ENCODE assay signal across 24 cellular contexts in the genomic region with DNA sequence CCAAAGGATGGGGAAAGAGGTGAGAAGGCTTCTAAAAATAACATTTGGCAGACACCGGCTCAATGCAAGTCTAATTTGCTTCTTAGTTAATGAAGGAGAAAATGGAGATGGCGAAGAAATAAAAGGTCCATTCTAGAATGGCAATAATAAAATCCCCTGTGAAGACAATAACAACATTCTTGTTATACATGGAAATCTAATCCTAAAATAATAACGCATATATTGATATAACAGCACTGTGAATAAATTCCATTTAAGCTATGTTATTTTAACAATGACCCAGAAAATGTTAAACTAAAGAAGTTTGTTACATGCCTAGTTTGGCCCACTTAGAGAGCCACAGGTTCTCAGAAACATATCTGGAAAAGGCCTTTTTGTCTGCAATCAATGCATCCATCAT.
"Had no signal": no experiment of that assay in that cellular context is flagged by ENCODE, and none has a peak within 500 bp of the region (broad histone marks: within the 10 kb centered on the region; RNA-seq: fewer than 3 reads in every experiment).

No MANE protein-coding gene starts in this region.

- DNase-seq: activated CD4-positive, alpha-beta T cell treated with anti-CD3 and anti-CD28 coated beads for 4 hours; activated CD8-positive, alpha-beta memory T cell treated with anti-CD3 and anti-CD28 coated beads, Interleukin-2, amount 50 U/mL, for 4 hours; activated CD8-positive, alpha-beta T cell treated with anti-CD3 and anti-CD28 coated beads for 36 hours; activated naive CD8-positive, alpha-beta T cell treated with anti-CD3 and anti-CD28 coated beads, Interleukin-2, amount 50 U/mL, for 24 hours; activated T-cell treated with anti-CD3 and anti-CD28 coated beads, Interleukin-2, amount 50 U/mL, for 72 hours; amniotic stem cell; brain microvascular endothelial cell; KG1; NCI-H1048; NCI-H1930; NCI-H2171; NCI-H226; NCI-H526 treated with DMSO at 0.1 percent for 48 hours; NCI-H82; Right ventricle myocardium superior; RPMI8226; SJCRH30; SK-N-SH; SW 1271 had no signal

- H3K9me3 ChIP-seq: SJCRH30, SK-N-SH had no signal

- H3K27me3 Mint-ChIP-seq: activated CD8-positive, alpha-beta T cell treated with anti-CD3 and anti-CD28 coated beads for 36 hours; activated naive CD8-positive, alpha-beta T cell treated with anti-CD3 and anti-CD28 coated beads, Interleukin-2, amount 50 U/mL, for 24 hours; IgD-negative memory B cell had no signal

- H3K36me3 Mint-ChIP-seq: activated naive CD4-positive, alpha-beta T cell treated with anti-CD3 and anti-CD28 coated beads, Interleukin-2, amount 50 U/mL, for 72 hours had no signal

- H3K4me3 ChIP-seq: SJCRH30 had no signal

- H3K27ac Mint-ChIP-seq: activated CD8-positive, alpha-beta T cell treated with anti-CD3 and anti-CD28 coated beads for 36 hours; activated naive CD4-positive, alpha-beta T cell treated with anti-CD3 and anti-CD28 coated beads, Interleukin-2, amount 50 U/mL, for 72 hours; activated naive CD8-positive, alpha-beta T cell treated with anti-CD3 and anti-CD28 coated beads, Interleukin-2, amount 50 U/mL, for 24 hours; activated T-cell treated with anti-CD3 and anti-CD28 coated beads, Interleukin-2, amount 50 U/mL, for 72 hours; IgD-negative memory B cell; T-helper 2 cell treated with Interferon-gamma antibody and Interleukin-4, amounts not matched to agents 5 μg/mL and 100 μg/mL, for 36 hours had no signal

- H3K27ac ChIP-seq: SJCRH30 had no signal

- H3K9me3 Mint-ChIP-seq: activated CD8-positive, alpha-beta T cell treated with anti-CD3 and anti-CD28 coated beads for 36 hours; activated naive CD4-positive, alpha-beta T cell treated with anti-CD3 and anti-CD28 coated beads, Interleukin-2, amount 50 U/mL, for 72 hours; activated naive CD8-positive, alpha-beta T cell treated with anti-CD3 and anti-CD28 coated beads, Interleukin-2, amount 50 U/mL, for 24 hours; activated T-cell treated with anti-CD3 and anti-CD28 coated beads, Interleukin-2, amount 50 U/mL, for 72 hours; IgD-negative memory B cell; T-helper 2 cell treated with Interferon-gamma antibody and Interleukin-4, amounts not matched to agents 5 μg/mL and 100 μg/mL, for 36 hours had no signal

- ATAC-seq: activated CD4-positive, CD25-positive, alpha-beta regulatory T cell treated with anti-CD3 and anti-CD28 coated beads, Interleukin-2, amount 50 U/mL, for 24 hours; activated CD8-positive, alpha-beta T cell treated with anti-CD3 and anti-CD28 coated beads for 36 hours; activated naive CD4-positive, alpha-beta T cell treated with anti-CD3 and anti-CD28 coated beads, Interleukin-2, amount 50 U/mL, for 72 hours; activated naive CD8-positive, alpha-beta T cell treated with anti-CD3 and anti-CD28 coated beads, Interleukin-2, amount 50 U/mL, for 24 hours; activated T-cell treated with anti-CD3 and anti-CD28 coated beads, Interleukin-2, amount 50 U/mL, for 72 hours; Panc1 had no signal

- H3K36me3 ChIP-seq: brain microvascular endothelial cell, SJCRH30 had no signal

- H3K4me1 Mint-ChIP-seq: IgD-negative memory B cell had no signal

- H3K4me3 Mint-ChIP-seq: activated CD8-positive, alpha-beta T cell treated with anti-CD3 and anti-CD28 coated beads for 36 hours; activated naive CD8-positive, alpha-beta T cell treated with anti-CD3 and anti-CD28 coated beads, Interleukin-2, amount 50 U/mL, for 24 hours; activated T-cell treated with anti-CD3 and anti-CD28 coated beads, Interleukin-2, amount 50 U/mL, for 72 hours; IgD-negative memory B cell; T-helper 2 cell treated with Interferon-gamma antibody and Interleukin-4, amounts not matched to agents 5 μg/mL and 100 μg/mL, for 36 hours had no signal
